ENCODE assay signal across 9 cellular contexts in the genomic region with DNA sequence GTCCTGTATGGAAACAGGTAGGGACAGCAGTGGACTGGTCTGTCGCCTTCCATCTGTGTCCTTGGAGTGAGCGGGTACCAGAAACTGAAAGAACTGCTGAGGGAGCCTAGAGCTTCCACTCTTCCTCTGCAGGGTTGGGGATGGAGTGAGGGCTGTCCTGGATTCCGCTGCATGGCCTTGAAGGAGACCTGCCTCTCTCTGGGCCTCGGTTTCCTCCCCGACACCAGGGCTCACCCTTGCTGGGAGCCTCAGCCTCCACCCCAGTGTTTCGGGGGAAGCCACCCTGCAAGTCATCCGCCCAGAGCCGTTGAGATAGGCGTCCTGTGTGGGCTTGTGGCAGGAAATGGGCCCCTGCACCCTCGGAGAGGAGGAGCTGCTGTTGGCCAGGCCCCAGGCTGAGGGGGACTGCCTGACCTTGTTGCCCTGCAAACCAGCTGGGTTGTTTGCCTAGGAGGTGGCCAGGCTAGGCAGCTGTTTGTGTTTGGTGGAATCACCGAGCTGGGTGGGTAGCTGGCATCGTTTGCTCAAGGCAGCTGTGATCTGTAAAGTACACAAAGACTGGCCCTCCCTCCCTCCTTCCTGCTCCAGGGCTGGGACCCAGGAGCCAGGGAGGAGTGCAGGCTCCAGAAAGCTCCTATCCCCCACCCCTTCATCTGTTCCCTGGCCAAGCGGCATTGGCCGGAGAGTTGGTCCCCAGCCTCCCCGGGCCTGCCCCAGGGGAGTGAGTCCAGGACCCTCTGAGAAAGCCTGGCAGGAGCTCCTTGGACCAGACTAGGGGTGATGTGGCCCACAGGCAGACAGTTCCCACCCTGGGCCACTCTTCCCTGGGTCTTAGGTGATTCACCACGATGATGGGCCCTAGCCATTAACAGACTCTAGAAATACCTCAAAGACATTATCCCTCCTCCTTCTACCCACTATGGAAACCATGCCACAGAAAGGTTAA. TPM values are rescaled to one million over a fixed set of nuclear protein-coding genes. Genes with fewer than 3 reads are reported as not detected.
DNase-seq lines count a peak whose midpoint lies in the region; TF ChIP-seq lines count a peak whose summit lies in the region.
"Had no signal": no experiment of that assay in that cellular context is flagged by ENCODE, and none has a peak within 500 bp of the region (broad histone marks: within the 10 kb centered on the region; RNA-seq: fewer than 3 reads in every experiment).

No MANE protein-coding gene starts in this region.

- peak overlapping the region in 3 of 4 donors; percentile 3 to 67 (median 64) for H3K27ac ChIP-seq in esophagus squamous epithelium
- H3K27ac ChIP-seq: body of pancreas had no signal

- WGBS in esophagus squamous epithelium, 2 donors = 0 to 37% methylated on average over 2 to 6 of the region's 16 CpGs

- H3K9me3 ChIP-seq in esophagus squamous epithelium = no peaks in the 10 kb centered on the region
- H3K9me3 ChIP-seq: body of pancreas had no signal

- DNase-seq in NCI-H2196 (lab: John Stamatoyannopoulos, UW; ENCODE audit: unreplicated experiment) (peak; percentile 35), NCI-H2196 treated with DMSO at 0.1 percent for 48 hours (lab: John Stamatoyannopoulos, UW; ENCODE audit: unreplicated experiment) (no peak), KBM-7 (peak; percentile 77), esophagus squamous epithelium (lab: John Stamatoyannopoulos, UW) (no peak), HCEC 1CT (no peak), head of caudate nucleus (no peak)
- peak; percentile 52 for DNase-seq in activated CD4-positive, alpha-beta T cell treated with anti-CD3 and anti-CD28 coated beads for 1 hour
- DNase-seq in stimulated activated CD4-positive, alpha-beta T cell treated with anti-CD3 and anti-CD28 coated beads, Interleukin-15, amount 100 ng/mL, for 1 hour (ENCODE audit: low read depth in 1 of 2, low spot score in 1 of 2) = peak; percentile 47 to 54

- intact Hi-C loops in esophagus squamous epithelium (cut with DNase I) = no loop called here
- intact Hi-C loops in head of caudate nucleus (cut with DNase I) = no loop called here

- TF ChIP-seq CTCF in esophagus squamous epithelium (IDR thresholded peaks at IDR 0.05) = no peak

- peaks cover 20 to 53% (median 25%) of the 10 kb centered on the region in 3 donors for H3K4me1 ChIP-seq in esophagus squamous epithelium

- peak overlapping the region in 3 of 4 donors; percentile 29 to 66 (median 44) for H3K4me3 ChIP-seq in esophagus squamous epithelium
- H3K4me3 ChIP-seq: body of pancreas had no signal

- peaks cover 0 to 97% (median 7%) of the 10 kb centered on the region in 4 donors for H3K27me3 ChIP-seq in esophagus squamous epithelium

- H3K36me3 ChIP-seq in esophagus squamous epithelium = no peaks in the 10 kb centered on the region

- TF ChIP-seq POLR2A in esophagus squamous epithelium (IDR thresholded peaks at IDR 0.05) = peak in 1 of 4 donors; percentile 44

- in situ Hi-C loops in KBM-7 (cut with MboI; ENCODE audit: low pct_unique_long_range_greater_than_20kb, low sequenced_read_pairs) = no loop called here

RNA-seq across cellular contexts. Expression of a gene that starts 1.3 kb away (rescaled TPM):
- 1 to 10 TPM in 2 of 4 donors, under 1 TPM in 1, not detected in 1; 0.44 to 3.2 (median 1.6) TPM for total RNA-seq in esophagus squamous epithelium

RNA-seq across cellular contexts. Expression of a gene that starts 10.1 kb away (rescaled TPM):
- 100 to 1,000 TPM; 214 to 483 (median 313) TPM for total RNA-seq in esophagus squamous epithelium

RNA-seq across cellular contexts. Expression of a gene that starts 25.6 kb away (rescaled TPM):
- 1 to 10 TPM in 2 of 4 donors, under 1 TPM in 2; 0.48 to 1.3 (median 0.89) TPM for total RNA-seq in esophagus squamous epithelium
- total RNA-seq: body of pancreas had no signal

RNA-seq across cellular contexts. Expression of a gene that starts 37.8 kb away (rescaled TPM):
- total RNA-seq in esophagus squamous epithelium = 10 to 100 TPM; 17.3 to 29.8 (median 24.5) TPM

Comparison
In these comparisons a context has a peak if more than half of its experiments do, and no peak if none do; other contexts are left out.
1. DNase-seq: peak in NCI-H2196 (single experiment), KBM-7 (single experiment), activated CD4-positive, alpha-beta T cell treated with anti-CD3 and anti-CD28 coated beads for 1 hour (single experiment) and stimulated activated CD4-positive, alpha-beta T cell treated with anti-CD3 and anti-CD28 coated beads, Interleukin-15, amount 100 ng/mL, for 1 hour (2 of 2); none in NCI-H2196 treated with DMSO at 0.1 percent for 48 hours (single experiment), esophagus squamous epithelium (single experiment), HCEC 1CT (single experiment) and head of caudate nucleus (0 of 42).